19 cellular contexts compared by ENCODE assay signal in the genomic region with DNA sequence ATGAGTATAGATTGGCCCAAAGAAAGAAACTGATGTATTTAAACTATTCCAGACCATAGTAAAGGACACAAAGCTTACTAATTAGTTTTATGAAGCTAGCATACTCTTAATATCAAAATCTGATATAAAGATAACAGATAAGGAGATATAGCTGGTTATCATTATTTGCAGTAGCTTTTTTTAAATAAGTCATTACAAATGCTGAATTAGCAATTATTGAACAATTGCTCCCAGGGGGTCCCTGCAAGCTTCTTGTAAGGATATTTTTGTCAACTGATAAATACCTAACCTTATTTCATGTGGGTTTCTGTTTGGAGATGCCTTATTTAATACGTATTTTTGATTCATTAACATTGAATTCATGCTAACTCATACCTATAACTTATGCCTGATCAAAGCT.
DNase-seq lines count a peak whose midpoint lies in the region; ATAC-seq, FAIRE-seq and TF ChIP-seq lines count a peak whose summit lies in the region.
"Had no signal": no experiment of that assay in that cellular context is flagged by ENCODE, and none has a peak within 500 bp of the region (broad histone marks: within the 10 kb centered on the region; RNA-seq: fewer than 3 reads in every experiment).

No MANE protein-coding gene starts in this region.

- H3K4me3 ChIP-seq in HepG2 (replicated peaks in 1 of 3; ENCODE audit: insufficient read depth in 1 of 3, low read depth in 2 of 3, low read length in 3 of 3): no peak overlapping the region
- no peak overlapping the region for H3K4me3 ChIP-seq in right lobe of liver
- no peak overlapping the region for H3K4me3 ChIP-seq in IMR-90 (ENCODE audit: insufficient read depth, low read depth, low read length)
- no peak overlapping the region for H3K4me3 ChIP-seq in kidney (ENCODE audit: low read length in 2 of 2)
- H3K4me3 ChIP-seq: BLaER1, GM12878 had no signal

- POLR2A ChIA-PET in HepG2 (lab: Yijun Ruan, JAX) (no interaction called here), IMR-90 (lab: Charles Lee; ENCODE audit: unreplicated experiment) (no interaction called here)

- H3K36me3 ChIP-seq in HepG2 (replicated peaks in 1 of 2; ENCODE audit: control insufficient read depth in 1 of 2, insufficient read depth in 2 of 2, low read length in 2 of 2): no peaks in the 10 kb centered on the region
- no peaks in the 10 kb centered on the region for H3K36me3 ChIP-seq in right lobe of liver
- H3K36me3 ChIP-seq in IMR-90 (ENCODE audit: control insufficient read depth, insufficient read depth, low read length): no peaks in the 10 kb centered on the region
- no peaks in the 10 kb centered on the region for H3K36me3 ChIP-seq in kidney (ENCODE audit: control insufficient read depth in 1 of 2, insufficient read depth in 2 of 2, low read length in 2 of 2)
- H3K36me3 ChIP-seq: BE2C, BLaER1 had no signal

- no peak for TF ChIP-seq EP300 in HepG2 (IDR thresholded peaks at IDR 0.05; ENCODE audit: low read depth in 2 of 2, low read length in 2 of 2)
- no peak for TF ChIP-seq EP300 in HepG2 (CRISPR knock-in tag; IDR thresholded peaks at IDR 0.05; ENCODE audit: borderline replicate concordance)

- no TSS peak for BruUV-seq in HepG2 (replicated peaks; lab: Mats Ljungman, UMichigan)
- no TSS peak for BruUV-seq in IMR-90 (replicated peaks; lab: Mats Ljungman, UMichigan)

- dilution Hi-C loops in IMR-90 (cut with HindIII; ENCODE audit: low sequenced_read_pairs, unreplicated experiment): no loop called here

- H3K4me2 ChIP-seq in HepG2 (ENCODE audit: low read depth, low read length) (no peak overlapping the region), IMR-90 (ENCODE audit: low read depth, low read length) (no peak overlapping the region)
- H3K4me2 ChIP-seq: BLaER1 had no signal

- H3K18ac ChIP-seq in IMR-90 (ENCODE audit: low read depth, low read length): no peak overlapping the region

- H3K56ac ChIP-seq in IMR-90 (ENCODE audit: extremely low read depth, insufficient read depth, low read length): no peak overlapping the region

- no peak overlapping the region for H2BK5ac ChIP-seq in IMR-90 (ENCODE audit: low read depth, low read length, poor library complexity, severe bottlenecking)

- H2BK20ac ChIP-seq in IMR-90 (ENCODE audit: low read depth, low read length): no peak overlapping the region

- no peak for TF ChIP-seq CTCF in HepG2 (CRISPR knock-in tag; IDR thresholded peaks at IDR 0.05)
- TF ChIP-seq CTCF in right lobe of liver (IDR thresholded peaks at IDR 0.05): no peak
- TF ChIP-seq CTCF in IMR-90 (conservative IDR thresholded peaks at IDR 0.05; ENCODE audit: low read depth, low read length): no peak
- no peak for TF ChIP-seq CTCF in kidney (IDR thresholded peaks at IDR 0.05; ENCODE audit: borderline replicate concordance, extremely low read depth, insufficient read depth)

- H3K9ac ChIP-seq in HepG2 (ENCODE audit: insufficient read depth, low read depth, low read length) (no peak overlapping the region), IMR-90 (ENCODE audit: low read depth, low read length) (no peak overlapping the region), kidney (ENCODE audit: low read length in 2 of 2) (no peak overlapping the region)
- H3K9ac ChIP-seq: BLaER1 had no signal

- H3K4me1 ChIP-seq in HepG2 (ENCODE audit: insufficient read depth, low read length) (peaks cover 14% of the 10 kb centered on the region), right lobe of liver (peaks cover 0 to 16% (median 2%) of the 10 kb centered on the region in 4 donors), IMR-90 (ENCODE audit: control insufficient read depth, insufficient read depth, low read length) (peaks cover 3% of the 10 kb centered on the region; the same call in 1 of the 2 replicates), kidney (ENCODE audit: control insufficient read depth in 1 of 2, insufficient read depth in 1 of 2, low read depth in 1 of 2, low read length in 2 of 2) (no peaks in the 10 kb centered on the region)
- H3K4me1 ChIP-seq: BE2C had no signal

- H4K20me1 ChIP-seq in HepG2 (ENCODE audit: insufficient read depth, low read length): no peaks in the 10 kb centered on the region; the same call in 1 of the 2 replicates
- no peaks in the 10 kb centered on the region for H4K20me1 ChIP-seq in IMR-90 (ENCODE audit: insufficient read depth, low read length)
- H4K20me1 ChIP-seq: BLaER1 had no signal

- no peak overlapping the region for H2AFZ ChIP-seq in HepG2 (ENCODE audit: low read length)
- H2AFZ ChIP-seq in IMR-90 (replicated peaks; ENCODE audit: low read length, poor library complexity): no peak overlapping the region

- no peak overlapping the region for H2AK9ac ChIP-seq in IMR-90 (replicated peaks; ENCODE audit: low read depth, low read length, poor library complexity)

- DNase-seq in HepG2 (ENCODE audit: low spot score): no peak
- DNase-seq in right lobe of liver: no peak
- DNase-seq in IMR-90: no peak
- DNase-seq in kidney: no peak
- no peak for DNase-seq in activated gamma-delta T cell treated with Interleukin-2 at 50 U/mL for 16 hours
- DNase-seq: ACHN; BE2C; C1 segment of cervical spinal cord; CD4-positive, alpha-beta memory T cell; CD4-positive, CD25-positive, alpha-beta regulatory T cell; CD8-positive, alpha-beta memory T cell; COR-L47; DMS79 treated with DMSO at 0.1 percent for 48 hours; GDM1 had no signal

- H2AK5ac ChIP-seq in IMR-90 (ENCODE audit: low read depth, low read length): no peak overlapping the region

- intact Hi-C loops in HepG2 (cut with micrococcal nuclease; ENCODE audit: unreplicated experiment) (no loop called here), right lobe of liver (cut with DNase I) (no loop called here), IMR-90 (cut with micrococcal nuclease) (no loop called here), kidney (cut with DNase I) (no loop called here)

- FAIRE-seq in HepG2 (lab: Jason Lieb, UNC) (no peak), kidney (lab: Jason Lieb, UNC) (no peak)
- FAIRE-seq: GM12878, GM12892, GM18507 had no signal

- H4K91ac ChIP-seq in IMR-90 (ENCODE audit: insufficient read depth, low read depth, low read length): no peak overlapping the region

- no peak for ATAC-seq in HepG2
- no peak for ATAC-seq in right lobe of liver
- no peak for ATAC-seq in IMR-90 (ENCODE audit: low read depth)
- ATAC-seq: GM12878 had no signal

- no peak overlapping the region for H2BK15ac ChIP-seq in IMR-90 (ENCODE audit: low read depth, low read length)

- H3K14ac ChIP-seq in IMR-90 (replicated peaks; ENCODE audit: low read depth, low read length): no peak overlapping the region

- TF ChIP-seq POLR2A in HepG2 (IDR thresholded peaks at IDR 0.05; ENCODE audit: insufficient read depth in 1 of 2, low read depth in 2 of 2, low read length in 2 of 2) (no peak), right lobe of liver (IDR thresholded peaks at IDR 0.05) (no peak), IMR-90 (IDR thresholded peaks at IDR 0.05; ENCODE audit: low read depth, low read length) (no peak)

- H4K8ac ChIP-seq in IMR-90 (ENCODE audit: low read depth in 2 of 2, low read length in 2 of 2): no peak overlapping the region

- H2BK120ac ChIP-seq in IMR-90 (ENCODE audit: low read depth, low read length): no peak overlapping the region

- CTCF ChIA-PET in HepG2 (lab: Yijun Ruan, JAX; ENCODE audit: low intra/inter-chr PET ratio, low total read pairs): no interaction called here
- CTCF ChIA-PET in IMR-90 (lab: Yijun Ruan, JAX): no interaction called here

- WGBS in HepG2 (ENCODE audit: low lambda C conversion rate): 28% methylated on average over 1 of the region's 1 CpG
- WGBS in right lobe of liver (ENCODE audit: insufficient coverage, low coverage, low lambda C conversion rate, missing lambda C conversion rate): 67% methylated on average over 1 of the region's 1 CpG
- no CpG with 5 or more reads among the region's 1 CpG for WGBS in IMR-90 (ENCODE audit: extremely low coverage in 2 of 2, insufficient read length in 1 of 2), 2 experiments

- no peaks in the 10 kb centered on the region for H3K79me1 ChIP-seq in IMR-90 (ENCODE audit: low read depth in 1 of 2, low read length in 2 of 2)

- H4K5ac ChIP-seq in IMR-90 (ENCODE audit: low read depth, low read length): no peak overlapping the region

- H3K27ac ChIP-seq in HepG2 (ENCODE audit: extremely low read length, insufficient read depth, low read length): no peak overlapping the region
- H3K27ac ChIP-seq in right lobe of liver: no peak overlapping the region
- no peak overlapping the region for H3K27ac ChIP-seq in IMR-90 (ENCODE audit: insufficient read depth, low read length)
- no peak overlapping the region for H3K27ac ChIP-seq in kidney (ENCODE audit: low read depth in 2 of 2, low read length in 2 of 2)
- H3K27ac ChIP-seq: 22Rv1, BLaER1 had no signal

- H3K23ac ChIP-seq in IMR-90 (ENCODE audit: low read depth, low read length): no peak overlapping the region

- no peaks in the 10 kb centered on the region for H3K9me3 ChIP-seq in HepG2 (ENCODE audit: low read length)
- no peaks in the 10 kb centered on the region for H3K9me3 ChIP-seq in right lobe of liver
- no peaks in the 10 kb centered on the region for H3K9me3 ChIP-seq in IMR-90 (ENCODE audit: control insufficient read depth, insufficient read depth, low read length)
- H3K9me3 ChIP-seq in kidney (ENCODE audit: control insufficient read depth in 1 of 2, low read length in 2 of 2): no peaks in the 10 kb centered on the region
- H3K9me3 ChIP-seq: BE2C had no signal

- no peak for TF ChIP-seq RAD21 in HepG2 (CRISPR knock-in tag; IDR thresholded peaks at IDR 0.05)
- no peak for TF ChIP-seq RAD21 in IMR-90 (IDR thresholded peaks at IDR 0.05; ENCODE audit: low read length)

- H3K27me3 ChIP-seq in HepG2 (ENCODE audit: control insufficient read depth in 1 of 2, insufficient read depth in 2 of 2, low read length in 2 of 2) (no peaks in the 10 kb centered on the region), right lobe of liver (no peaks in the 10 kb centered on the region), IMR-90 (ENCODE audit: control insufficient read depth, insufficient read depth, low read length) (peaks cover 2% of the 10 kb centered on the region)
- H3K27me3 ChIP-seq: BE2C, BLaER1 had no signal

- no peak overlapping the region for H3K4ac ChIP-seq in IMR-90 (ENCODE audit: low read depth, low read length)

- H3K9me1 ChIP-seq in IMR-90 (ENCODE audit: insufficient read depth, low read length): no peaks in the 10 kb centered on the region

- H3K79me2 ChIP-seq in HepG2 (ENCODE audit: insufficient read depth, low read length): no peaks in the 10 kb centered on the region

- in situ Hi-C loops in HepG2 (cut with HindIII; ENCODE audit: extremely low pct_ligation_motif_present, low pct_unique_long_range_greater_than_20kb) (no loop called here), IMR-90 (cut with MboI; ENCODE audit: low sequenced_read_pairs) (no loop called here)

TF ChIP-seq in HepG2, 621 proteins besides CTCF, POLR2A, EP300 and RAD21 (continues in another document):
- TF ChIP-seq NBN (conservative IDR thresholded peaks at IDR 0.05): no peak
- no peak for TF ChIP-seq ISX (CRISPR knock-in tag; conservative IDR thresholded peaks at IDR 0.05)
- TF ChIP-seq ZSCAN29 (CRISPR knock-in tag; conservative IDR thresholded peaks at IDR 0.05): no peak
- TF ChIP-seq GZF1 (CRISPR knock-in tag; IDR thresholded peaks at IDR 0.05): no peak

TF ChIP-seq in IMR-90, 13 proteins besides CTCF, POLR2A, EP300 and RAD21:
- TF ChIP-seq MXI1 (IDR thresholded peaks at IDR 0.05; ENCODE audit: borderline replicate concordance, low read depth, low read length) (no peak), MAFK (IDR thresholded peaks at IDR 0.05; ENCODE audit: low read depth, low read length) (peak; percentile 64)
